In the genomic region with DNA sequence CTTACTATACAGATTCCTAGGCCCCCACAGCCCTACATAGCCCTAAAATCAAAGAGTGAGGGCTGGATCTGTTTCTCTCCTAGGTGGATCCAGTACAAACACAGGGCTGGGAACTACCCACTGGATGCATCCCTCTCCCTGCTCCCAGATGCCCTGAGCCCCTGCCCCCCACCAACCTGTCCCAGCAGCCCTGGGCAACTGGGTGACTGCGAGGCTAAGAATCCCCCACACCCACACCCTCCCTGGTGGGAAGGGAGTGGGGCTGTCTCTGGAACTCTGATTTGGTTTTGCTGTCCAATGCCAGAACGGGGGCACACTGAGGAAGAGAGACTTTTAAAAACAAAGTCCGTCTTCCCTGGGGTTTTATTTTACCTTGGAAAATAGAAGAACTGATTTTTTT, we compare ENCODE assay signal across 1 cellular context.
TF ChIP-seq lines count a peak whose summit lies in the region.

No MANE protein-coding gene starts in this region.

TF ChIP-seq in IMR-90, 13 proteins besides CTCF, POLR2A, EP300 and RAD21:
- TF ChIP-seq MAZ (IDR thresholded peaks at IDR 0.05; ENCODE audit: borderline replicate concordance, low read depth, low read length) = no peak
